Comparison of ENCODE assay signal across 8 cellular contexts in the genomic region with DNA sequence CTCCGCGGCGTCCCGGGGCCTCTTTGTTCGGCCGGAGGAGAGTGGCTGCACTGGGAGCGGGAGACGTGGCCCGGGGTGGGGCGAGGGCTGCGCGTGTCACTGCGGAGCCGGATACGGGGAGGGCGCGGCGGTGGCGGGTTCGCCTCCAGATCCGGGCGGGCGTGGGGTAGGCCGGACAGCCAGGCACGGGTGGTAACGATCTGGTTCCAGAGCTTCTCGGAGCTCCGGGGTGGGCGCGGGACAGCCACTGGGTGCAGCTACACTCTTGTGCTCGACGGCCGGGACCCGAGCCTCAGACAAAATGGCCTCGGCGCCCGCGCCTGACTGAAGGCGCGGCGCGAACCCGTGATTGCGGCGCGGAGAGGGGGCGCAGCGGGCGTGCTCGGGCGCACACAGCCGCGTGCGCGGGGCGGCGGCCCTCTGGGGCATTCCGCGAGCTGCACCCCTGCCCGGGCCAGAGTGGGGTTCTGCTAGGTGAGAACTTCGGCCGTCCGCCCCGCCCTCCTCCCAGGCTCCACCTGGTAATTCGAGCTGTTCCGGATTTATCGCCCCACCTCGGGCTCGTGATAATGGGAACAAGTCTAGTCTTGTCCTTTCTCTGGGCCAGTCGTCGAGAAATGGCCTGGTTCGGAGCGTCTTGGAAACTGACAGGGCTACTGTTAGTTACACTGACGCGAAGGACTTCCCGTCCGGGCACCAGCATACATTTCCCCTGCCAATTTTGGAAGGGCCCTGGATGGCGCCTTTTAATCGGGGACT. TPM values are rescaled to one million over a fixed set of nuclear protein-coding genes. Genes with fewer than 3 reads are reported as not detected.
A peak's percentile ranks its signal among the peaks of the same experiment; 100 is the strongest.
DNase-seq lines count a peak whose midpoint lies in the region; ATAC-seq and TF ChIP-seq lines count a peak whose summit lies in the region.

No MANE protein-coding gene starts in this region.

- peak overlapping the region; percentile 91 to 95 for H3K9ac ChIP-seq in duodenal mucosa (ENCODE audit: low read depth in 1 of 2, low read length in 2 of 2)

- in situ Hi-C loops in GM18951 (cut with MboI; ENCODE audit: low sequenced_read_pairs, unreplicated experiment), result loop anchor here (10.0 kb wide), 1 partner anchor 219 kb away; no protein-coding TSS in a partner anchor

- H3K4me3 ChIP-seq in duodenal mucosa (ENCODE audit: low read depth in 1 of 2, low read length in 2 of 2) (peak overlapping the region; percentile 81 to 83), lower lobe of right lung (peak overlapping the region; percentile 90)

- H3K9me3 ChIP-seq in duodenal mucosa (ENCODE audit: control insufficient read depth in 1 of 2, low read length in 2 of 2), result no peaks in the 10 kb centered on the region
- no peaks in the 10 kb centered on the region for H3K9me3 ChIP-seq in lower lobe of right lung

- TF ChIP-seq CTCF in lower lobe of right lung (IDR thresholded peaks at IDR 0.05), result no peak

- H3K4me1 ChIP-seq in duodenal mucosa (ENCODE audit: control insufficient read depth in 1 of 2, insufficient read depth in 2 of 2, low read length in 2 of 2), result peaks cover 11 to 30% of the 10 kb centered on the region in 2 donors
- H3K4me1 ChIP-seq in lower lobe of right lung, result peaks cover 48% of the 10 kb centered on the region

- H3K36me3 ChIP-seq in duodenal mucosa (ENCODE audit: control insufficient read depth in 1 of 2, insufficient read depth in 2 of 2, low read length in 2 of 2) (peaks cover 18 to 19% of the 10 kb centered on the region in 2 donors), lower lobe of right lung (peaks cover 21% of the 10 kb centered on the region)

- TF ChIP-seq POLR2A in GM18951 (IDR thresholded peaks at IDR 0.05; ENCODE audit: extremely low read depth, insufficient read depth, insufficient read length), result peak; percentile 94

- DNase-seq in Ammon's horn (ENCODE audit: low spot score), result peak; percentile 63
- peak; percentile 31 to 65 for DNase-seq in NCI-H446 (lab: John Stamatoyannopoulos, UW)
- DNase-seq in activated CD4-positive, alpha-beta T cell treated with anti-CD3 and anti-CD28 coated beads, Interleukin-2, amount 50 U/mL, for 48 hours, result peak; percentile 66 to 75
- peak; percentile 92 for DNase-seq in lower lobe of right lung
- DNase-seq in stimulated activated CD4-positive, alpha-beta T cell treated with anti-CD3 and anti-CD28 coated beads, TNF-alpha, amount 100 ng/mL, for 4 hours (ENCODE audit: low read depth in 3 of 3), result peak; percentile 42 to 49 (median 48)

- H3K27me3 ChIP-seq in duodenal mucosa (ENCODE audit: control insufficient read depth in 1 of 2, insufficient read depth in 2 of 2, low read length in 2 of 2), result no peaks in the 10 kb centered on the region
- H3K27me3 ChIP-seq in lower lobe of right lung (ENCODE audit: low read depth), result no peaks in the 10 kb centered on the region

- peak; percentile 51 for ATAC-seq in HG03196 (IDR thresholded peaks at IDR 0.05; ENCODE audit: unreplicated experiment)
- peak; percentile 75 to 84 for ATAC-seq in lower lobe of right lung

- H3K27ac ChIP-seq in duodenal mucosa (ENCODE audit: low read depth, low read length), result peak overlapping the region; percentile 99
- H3K27ac ChIP-seq in lower lobe of right lung, result peak overlapping the region; percentile 100

- intact Hi-C loops in lower lobe of right lung (cut with DNase I), result no loop called here

RNA-seq across cellular contexts. Expression of gene PTP4A1, which starts 1.0 kb away (rescaled TPM):
- 57.6 TPM for total RNA-seq in lower lobe of right lung

Comparison
In these comparisons a context has a peak if more than half of its experiments do, and no peak if none do; other contexts are left out.
1. Peak in every context shown above with its lines: DNase-seq, ATAC-seq, H3K4me3 ChIP-seq and H3K27ac ChIP-seq.